Comparison of ENCODE assay signal across 10 cellular contexts in genomic region chr14:98906123-98906995, GRCh38.
DNase-seq lines count a peak whose midpoint lies in the region; FAIRE-seq and TF ChIP-seq lines count a peak whose summit lies in the region.
"Had no signal": no experiment of that assay in that cellular context is flagged by ENCODE, and none has a peak within 500 bp of the region (broad histone marks: within the 10 kb centered on the region; RNA-seq: fewer than 3 reads in every experiment).

No MANE protein-coding gene starts in this region.

- H3K79me2 ChIP-seq in H1 (ENCODE audit: control insufficient read depth in 1 of 2, insufficient read depth in 2 of 2, low read length in 2 of 2) = no peaks in the 10 kb centered on the region

- H4K8ac ChIP-seq in H1 (ENCODE audit: extremely low read depth, insufficient read depth, low read length) (no peak overlapping the region), neuronal stem cell (ENCODE audit: low read depth, low read length) (no peak overlapping the region)

- intact Hi-C loops in tibial artery (cut with DNase I; ENCODE audit: low total_unique reads) = no loop called here

- H3K9me3 ChIP-seq in H1 (ENCODE audit: insufficient read depth in 2 of 2, low read depth in 1 of 2, low read length in 1 of 2) (no peaks in the 10 kb centered on the region), neuronal stem cell (replicated peaks in 1 of 2; ENCODE audit: control insufficient read depth in 2 of 2, insufficient read depth in 1 of 2, low read depth in 1 of 2, low read length in 2 of 2) (no peaks in the 10 kb centered on the region), tibial artery (no peaks in the 10 kb centered on the region)

- no peak for TF ChIP-seq POLR2A in H1 (IDR thresholded peaks at IDR 0.05; ENCODE audit: control extremely low read depth in 1 of 2, low read depth in 2 of 2, low read length in 2 of 2)

- TF ChIP-seq CTCF in H1 (IDR thresholded peaks at IDR 0.05; ENCODE audit: control extremely low read depth in 1 of 3, insufficient read depth in 1 of 3, low read depth in 1 of 3, low read length in 3 of 3) (no peak), tibial artery (IDR thresholded peaks at IDR 0.05) (no peak), foreskin fibroblast (IDR thresholded peaks at IDR 0.05; ENCODE audit: low read depth, low read length) (no peak)

- CTCF ChIA-PET in H1 (lab: Charles Lee; ENCODE audit: partially characterized antibody) = interaction anchor here (1.7 kb wide), 1 partner anchor 214 kb away, joined by 3 read pairs; no protein-coding TSS in a partner anchor

- H3K18ac ChIP-seq in H1 (ENCODE audit: extremely low read depth, low read length) (no peak overlapping the region), neuronal stem cell (ENCODE audit: low read length) (no peak overlapping the region)

- H2AK5ac ChIP-seq in H1 (ENCODE audit: low read depth, low read length) (no peak overlapping the region), neuronal stem cell (ENCODE audit: low read depth, low read length) (peak overlapping the region; percentile 11)

- H3K56ac ChIP-seq in H1 (replicated peaks; ENCODE audit: insufficient read length, low read depth, low read length) = no peak overlapping the region

- no peak overlapping the region for H3K4ac ChIP-seq in H1 (replicated peaks; ENCODE audit: insufficient read length, low read depth, low read length)
- H3K4ac ChIP-seq in neuronal stem cell (ENCODE audit: low read length) = no peak overlapping the region

- H3K27ac ChIP-seq in H1 (ENCODE audit: low read depth, low read length) (no peak overlapping the region), neuronal stem cell (replicated peaks; ENCODE audit: low read length) (no peak overlapping the region), tibial artery (no peak overlapping the region)

- peak; percentile 26 for DNase-seq in AG20443 (ENCODE audit: low spot score)
- peak; percentile 55 for DNase-seq in NCI-H1105 treated with DMSO at 0.1 percent for 48 hours (lab: John Stamatoyannopoulos, UW)
- DNase-seq in H1 (ENCODE audit: low read depth in 1 of 2, low spot score in 2 of 2) = no peak
- no peak for DNase-seq in neuronal stem cell (ENCODE audit: low spot score)
- DNase-seq in tibial artery = no peak
- DNase-seq in activated CD4-positive, alpha-beta T cell treated with anti-CD3 and anti-CD28 coated beads for 48 hours = no peak
- DNase-seq in foreskin fibroblast = no peak
- DNase-seq in activated gamma-delta T cell treated with Interleukin-2 at 50 U/mL for 16 hours = no peak
- DNase-seq: activated T-cell treated with anti-CD3 and anti-CD28 coated beads, Interleukin-2, amount 50 U/mL, for 24 hours; HFFc6 had no signal

- H3K36me3 ChIP-seq in H1 (ENCODE audit: control insufficient read depth in 2 of 4, insufficient read depth in 4 of 4, low read length in 3 of 4) (no peaks in the 10 kb centered on the region), neuronal stem cell (replicated peaks in 1 of 2; ENCODE audit: control insufficient read depth in 2 of 2, insufficient read depth in 2 of 2, low read length in 2 of 2) (no peaks in the 10 kb centered on the region), tibial artery (no peaks in the 10 kb centered on the region)

- H4K20me1 ChIP-seq in H1 (replicated peaks in 1 of 2; ENCODE audit: control insufficient read depth in 1 of 2, insufficient read depth in 2 of 2, low read length in 2 of 2) = peaks cover 0 to 1% of the 10 kb centered on the region in 2 experiments

- H3K4me2 ChIP-seq in H1 (ENCODE audit: insufficient read depth in 1 of 2, low read depth in 2 of 2, low read length in 2 of 2) = no peak overlapping the region
- no peak overlapping the region for H3K4me2 ChIP-seq in neuronal stem cell (ENCODE audit: insufficient read depth, low read length, poor library complexity, severe bottlenecking)

- H3K79me1 ChIP-seq in H1 (ENCODE audit: low read depth, low read length) = no peaks in the 10 kb centered on the region
- no peaks in the 10 kb centered on the region for H3K79me1 ChIP-seq in neuronal stem cell (ENCODE audit: low read depth, low read length)

- H2BK12ac ChIP-seq in H1 (ENCODE audit: low read depth, low read length) = no peak overlapping the region
- H2BK12ac ChIP-seq in neuronal stem cell (ENCODE audit: low read length) = no peak overlapping the region

- TF ChIP-seq RAD21 in H1 (IDR thresholded peaks at IDR 0.05 in 1 of 2, conservative IDR thresholded peaks at IDR 0.05 in 1 of 2; ENCODE audit: low read depth in 2 of 2, low read length in 2 of 2) = no peak; a peak in 1 of 4 replicates

- H3K23ac ChIP-seq in H1 (ENCODE audit: insufficient read length) = no peak overlapping the region
- H3K23ac ChIP-seq in neuronal stem cell (ENCODE audit: low read depth, low read length, poor library complexity) = no peak overlapping the region

- no peaks in the 10 kb centered on the region for H3K23me2 ChIP-seq in H1 (ENCODE audit: low read depth, low read length)

- 86% methylated on average over 17 of the region's 17 CpGs; no CpG with 5 or more reads in 1 of the 2 experiments for WGBS in H1 (ENCODE audit: extremely low coverage in 1 of 2, insufficient coverage in 1 of 2, insufficient read length in 1 of 2, insufficient replicate concordance in 2 of 2, low coverage in 1 of 2, low lambda C conversion rate in 2 of 2, missing lambda C conversion rate in 1 of 2), 2 experiments
- no CpG with 5 or more reads among the region's 17 CpGs for WGBS in neuronal stem cell (ENCODE audit: extremely low coverage in 2 of 2, insufficient read length in 2 of 2, insufficient replicate concordance in 1 of 2), 2 donors

- no peak overlapping the region for H2BK20ac ChIP-seq in H1 (ENCODE audit: low read length)

- H2BK15ac ChIP-seq in H1 (ENCODE audit: low read length) (no peak overlapping the region), neuronal stem cell (ENCODE audit: low read length) (no peak overlapping the region)

- TF ChIP-seq EP300 in H1 (IDR thresholded peaks at IDR 0.05; ENCODE audit: borderline replicate concordance in 1 of 2, low read depth in 2 of 2, low read length in 2 of 2) = no peak

- no peak overlapping the region for H2BK120ac ChIP-seq in H1 (replicated peaks; ENCODE audit: low read depth, low read length)
- H2BK120ac ChIP-seq in neuronal stem cell (ENCODE audit: low read depth, low read length) = no peak overlapping the region

- H4K91ac ChIP-seq in H1 (replicated peaks; ENCODE audit: insufficient read length, low read length) (no peak overlapping the region), neuronal stem cell (ENCODE audit: low read depth, low read length, poor library complexity) (no peak overlapping the region)

- POLR2A ChIA-PET in H1 (lab: Charles Lee; ENCODE audit: partially characterized antibody) = interaction anchor here (1.1 to 1.3 kb wide), 2 partner anchors 9 to 16 kb away, joined by 3 read pairs; no protein-coding TSS in a partner anchor

- H3K4me3 ChIP-seq in H1 (ENCODE audit: extremely low read depth in 1 of 4, insufficient read depth in 2 of 4, low read depth in 3 of 4, low read length in 4 of 4) (no peak overlapping the region), neuronal stem cell (ENCODE audit: low read length in 2 of 2) (no peak overlapping the region), tibial artery (no peak overlapping the region), foreskin fibroblast (ENCODE audit: low read depth in 1 of 2, low read length in 2 of 2) (no peak overlapping the region)

- H2AFZ ChIP-seq in H1 (ENCODE audit: low read length) (0 out of 2 replicates have a peak overlapping the region, but pooled peaks have one; percentile 3), neuronal stem cell (ENCODE audit: low read length) (peak overlapping the region; percentile 18)

- no peak overlapping the region for H4K5ac ChIP-seq in H1 (ENCODE audit: insufficient read length, low read depth, low read length)

- H3K14ac ChIP-seq in H1 (ENCODE audit: insufficient read length) (no peak overlapping the region), neuronal stem cell (ENCODE audit: low read length) (no peak overlapping the region)

- peaks cover 3 to 13% (median 8%) of the 10 kb centered on the region in 4 experiments for H3K4me1 ChIP-seq in H1 (replicated peaks in 1 of 4; ENCODE audit: control insufficient read depth in 3 of 4, insufficient read depth in 4 of 4, low read length in 3 of 4)
- peaks cover 0 to 6% of the 10 kb centered on the region in 2 donors for H3K4me1 ChIP-seq in neuronal stem cell (ENCODE audit: control insufficient read depth in 2 of 2, insufficient read depth in 1 of 2, low read depth in 1 of 2, low read length in 2 of 2)
- peaks cover 0 to 5% (median 0%) of the 10 kb centered on the region in 4 donors for H3K4me1 ChIP-seq in tibial artery

- H3K27me3 ChIP-seq in H1 (replicated peaks in 1 of 4; ENCODE audit: control insufficient read depth in 3 of 4, extremely low read depth in 1 of 4, insufficient read depth in 3 of 4, low read length in 3 of 4) = peaks cover 0 to 2% (median 0%) of the 10 kb centered on the region in 4 experiments; a peak in 1 of 7 replicates
- peaks cover 0 to 13% (median 0%) of the 10 kb centered on the region in 3 experiments for H3K27me3 ChIP-seq in neuronal stem cell (ENCODE audit: control insufficient read depth in 3 of 3, insufficient read depth in 3 of 3, low read depth in 1 of 3, low read length in 3 of 3)
- H3K27me3 ChIP-seq in tibial artery = peaks cover 0 to 31% of the 10 kb centered on the region in 2 donors

- no peak overlapping the region for H3K9ac ChIP-seq in H1 (replicated peaks in 1 of 4; ENCODE audit: extremely low read depth in 1 of 4, low read depth in 3 of 4, low read length in 3 of 4)
- H3K9ac ChIP-seq in neuronal stem cell (ENCODE audit: low read depth, low read length, poor library complexity) = no peak overlapping the region

- no peak for FAIRE-seq in H1 (lab: Jason Lieb, UNC)

- H2BK5ac ChIP-seq in H1 (ENCODE audit: low read depth, low read length) = no peak overlapping the region
- no peak overlapping the region for H2BK5ac ChIP-seq in neuronal stem cell (ENCODE audit: low read length)

TF ChIP-seq in H1, 55 proteins besides CTCF, POLR2A, EP300 and RAD21:
- TF ChIP-seq CREB1 (IDR thresholded peaks at IDR 0.05) (no peak), RBBP5 (IDR thresholded peaks at IDR 0.05; ENCODE audit: borderline replicate concordance, low read depth, low read length) (no peak), ZNF274 (IDR thresholded peaks at IDR 0.05; ENCODE audit: borderline replicate concordance, extremely low read depth, low read length) (no peak), BCL11A (IDR thresholded peaks at IDR 0.05; ENCODE audit: low read depth in 2 of 2, low read length in 2 of 2) (no peak), CHD1 (IDR thresholded peaks at IDR 0.05; ENCODE audit: low read depth, low read length) (no peak), EGR1 (IDR thresholded peaks at IDR 0.05; ENCODE audit: borderline replicate concordance, low read depth, low read length) (no peak), TAF7 (optimal IDR thresholded peaks at IDR 0.05; ENCODE audit: borderline replicate concordance, low read depth, low read length) (no peak), BRCA1 (IDR thresholded peaks at IDR 0.05; ENCODE audit: low read depth, low read length) (no peak)

Comparison
In these comparisons a context has a peak if more than half of its experiments do, and no peak if none do; other contexts are left out.
1. DNase-seq: peak in AG20443 (single experiment) and NCI-H1105 treated with DMSO at 0.1 percent for 48 hours (single experiment); none in H1 (0 of 2), neuronal stem cell (single experiment), tibial artery (0 of 2), activated CD4-positive, alpha-beta T cell treated with anti-CD3 and anti-CD28 coated beads for 48 hours (single experiment), foreskin fibroblast (0 of 2) and activated gamma-delta T cell treated with Interleukin-2 at 50 U/mL for 16 hours (single experiment).